ENCODE assay signal across 9 cellular contexts in the genomic region with DNA sequence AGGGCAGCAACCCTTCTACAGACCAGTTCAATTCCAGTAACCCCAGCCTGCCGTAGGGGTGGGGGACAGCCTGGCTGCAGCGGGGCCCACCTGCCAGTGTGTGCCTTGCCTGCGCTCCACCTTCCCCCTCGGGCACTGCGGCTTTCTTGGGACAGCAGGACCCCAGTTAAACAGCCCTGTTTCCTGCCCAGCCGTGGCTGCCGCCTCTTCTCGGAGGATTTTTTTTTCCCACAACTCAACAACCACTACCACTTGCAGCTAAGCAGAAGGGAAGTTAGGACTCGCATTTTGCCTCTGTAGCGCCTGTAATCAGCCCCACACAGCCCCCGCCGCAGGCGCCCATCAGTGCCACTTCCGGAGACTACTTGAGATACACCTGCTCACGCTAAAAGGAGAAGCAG.
DNase-seq lines count a peak whose midpoint lies in the region; ATAC-seq lines count a peak whose summit lies in the region.
"Had no signal": no experiment of that assay in that cellular context is flagged by ENCODE, and none has a peak within 500 bp of the region (broad histone marks: within the 10 kb centered on the region; RNA-seq: fewer than 3 reads in every experiment).

No MANE protein-coding gene starts in this region.

- H3K27ac Mint-ChIP-seq in activated T-helper 2 cell treated with anti-CD3 and anti-CD28 coated beads, Interferon-gamma antibody, Interleukin-2, Interleukin-4, amounts not matched to agents 10 μg/mL and 5 μg/mL and 100 μg/mL, durations not matched to agents 14 hours and 24 hours and 36 hours = peak overlapping the region; percentile 16
- peak overlapping the region; percentile 29 for H3K27ac Mint-ChIP-seq in stimulated activated effector memory CD8-positive, alpha-beta T cell treated with anti-CD3 and anti-CD28 coated beads, Interleukin-12 subunit alpha, Interleukin-12 subunit beta, amount 100 ng/mL, for 72 hours

- ATAC-seq in activated T-cell treated with anti-CD3 and anti-CD28 coated beads, Interleukin-2, amount 50 U/mL, for 4 hours = peak; percentile 39 to 41
- no peak for ATAC-seq in stimulated activated effector memory CD8-positive, alpha-beta T cell treated with anti-CD3 and anti-CD28 coated beads, Interleukin-12 subunit alpha, Interleukin-12 subunit beta, amount 100 ng/mL, for 72 hours
- no peak for ATAC-seq in GM21447 (IDR thresholded peaks at IDR 0.05; ENCODE audit: unreplicated experiment)
- ATAC-seq in HG02885 (IDR thresholded peaks at IDR 0.05; ENCODE audit: poor library complexity, unreplicated experiment) = no peak

- H3K36me3 Mint-ChIP-seq in activated T-cell treated with anti-CD3 and anti-CD28 coated beads, Interleukin-2, amount 50 U/mL, for 4 hours (ENCODE audit: insufficient read depth) = no peaks in the 10 kb centered on the region
- no peaks in the 10 kb centered on the region for H3K36me3 Mint-ChIP-seq in activated T-helper 2 cell treated with anti-CD3 and anti-CD28 coated beads, Interferon-gamma antibody, Interleukin-2, Interleukin-4, amounts not matched to agents 10 μg/mL and 5 μg/mL and 100 μg/mL, durations not matched to agents 14 hours and 24 hours and 36 hours (ENCODE audit: low read depth)
- H3K36me3 Mint-ChIP-seq in stimulated activated effector memory CD8-positive, alpha-beta T cell treated with anti-CD3 and anti-CD28 coated beads, Interleukin-12 subunit alpha, Interleukin-12 subunit beta, amount 100 ng/mL, for 72 hours = peaks cover 5% of the 10 kb centered on the region

- peaks cover 43% of the 10 kb centered on the region for H3K4me1 Mint-ChIP-seq in activated T-cell treated with anti-CD3 and anti-CD28 coated beads, Interleukin-2, amount 50 U/mL, for 4 hours (ENCODE audit: low read depth)
- peaks cover 24% of the 10 kb centered on the region for H3K4me1 Mint-ChIP-seq in activated T-helper 2 cell treated with anti-CD3 and anti-CD28 coated beads, Interferon-gamma antibody, Interleukin-2, Interleukin-4, amounts not matched to agents 10 μg/mL and 5 μg/mL and 100 μg/mL, durations not matched to agents 14 hours and 24 hours and 36 hours (ENCODE audit: low read depth)
- peaks cover 48% of the 10 kb centered on the region for H3K4me1 Mint-ChIP-seq in stimulated activated effector memory CD8-positive, alpha-beta T cell treated with anti-CD3 and anti-CD28 coated beads, Interleukin-12 subunit alpha, Interleukin-12 subunit beta, amount 100 ng/mL, for 72 hours

- H3K4me3 Mint-ChIP-seq in activated T-cell treated with anti-CD3 and anti-CD28 coated beads, Interleukin-2, amount 50 U/mL, for 4 hours = peak overlapping the region; percentile 43
- no peak overlapping the region for H3K4me3 Mint-ChIP-seq in activated T-helper 2 cell treated with anti-CD3 and anti-CD28 coated beads, Interferon-gamma antibody, Interleukin-2, Interleukin-4, amounts not matched to agents 10 μg/mL and 5 μg/mL and 100 μg/mL, durations not matched to agents 14 hours and 24 hours and 36 hours (ENCODE audit: low read depth)
- H3K4me3 Mint-ChIP-seq in stimulated activated effector memory CD8-positive, alpha-beta T cell treated with anti-CD3 and anti-CD28 coated beads, Interleukin-12 subunit alpha, Interleukin-12 subunit beta, amount 100 ng/mL, for 72 hours = no peak overlapping the region

- no peak for DNase-seq in activated T-cell treated with anti-CD3 and anti-CD28 coated beads, Interleukin-2, amount 50 U/mL, for 4 hours
- no peak for DNase-seq in activated T-cell treated with anti-CD3 and anti-CD28 coated beads, Interleukin-2, amount 50 U/mL, for 1 hour
- peak; percentile 54 for DNase-seq in NCI-H510A (lab: John Stamatoyannopoulos, UW)
- DNase-seq in activated T-helper 2 cell treated with anti-CD3 and anti-CD28 coated beads, Interferon-gamma antibody, Interleukin-2, Interleukin-4, amounts not matched to agents 10 μg/mL and 5 μg/mL and 100 μg/mL, durations not matched to agents 14 hours and 24 hours and 36 hours (ENCODE audit: low spot score) = peak; percentile 22
- DNase-seq in stimulated activated effector memory CD8-positive, alpha-beta T cell treated with anti-CD3 and anti-CD28 coated beads, Interleukin-12 subunit alpha, Interleukin-12 subunit beta, amount 100 ng/mL, for 72 hours (ENCODE audit: low spot score in 2 of 2) = no peak
- no peak for DNase-seq in SKM-1 treated with dmso at 0.1 percent for 144 hours (lab: John Stamatoyannopoulos, UW; ENCODE audit: unreplicated experiment)
- DNase-seq: NCI-H524 treated with DMSO at 0.1 percent for 48 hours had no signal

- no peaks in the 10 kb centered on the region for H3K9me3 Mint-ChIP-seq in activated T-cell treated with anti-CD3 and anti-CD28 coated beads, Interleukin-2, amount 50 U/mL, for 4 hours
- H3K9me3 Mint-ChIP-seq in activated T-helper 2 cell treated with anti-CD3 and anti-CD28 coated beads, Interferon-gamma antibody, Interleukin-2, Interleukin-4, amounts not matched to agents 10 μg/mL and 5 μg/mL and 100 μg/mL, durations not matched to agents 14 hours and 24 hours and 36 hours = no peaks in the 10 kb centered on the region
- no peaks in the 10 kb centered on the region for H3K9me3 Mint-ChIP-seq in stimulated activated effector memory CD8-positive, alpha-beta T cell treated with anti-CD3 and anti-CD28 coated beads, Interleukin-12 subunit alpha, Interleukin-12 subunit beta, amount 100 ng/mL, for 72 hours

- no peaks in the 10 kb centered on the region for H3K27me3 Mint-ChIP-seq in activated T-cell treated with anti-CD3 and anti-CD28 coated beads, Interleukin-2, amount 50 U/mL, for 4 hours (ENCODE audit: low read depth)
- H3K27me3 Mint-ChIP-seq in activated T-helper 2 cell treated with anti-CD3 and anti-CD28 coated beads, Interferon-gamma antibody, Interleukin-2, Interleukin-4, amounts not matched to agents 10 μg/mL and 5 μg/mL and 100 μg/mL, durations not matched to agents 14 hours and 24 hours and 36 hours (ENCODE audit: low read depth) = no peaks in the 10 kb centered on the region

- intact Hi-C loops in activated T-helper 2 cell treated with anti-CD3 and anti-CD28 coated beads, Interferon-gamma antibody, Interleukin-2, Interleukin-4, amounts not matched to agents 10 μg/mL and 5 μg/mL and 100 μg/mL, durations not matched to agents 14 hours and 24 hours and 36 hours (cut with micrococcal nuclease) = no loop called here

Comparison
In these comparisons a context has a peak if more than half of its experiments do, and no peak if none do; other contexts are left out.
1. ATAC-seq: peak in activated T-cell treated with anti-CD3 and anti-CD28 coated beads, Interleukin-2, amount 50 U/mL, for 4 hours (2 of 2); none in stimulated activated effector memory CD8-positive, alpha-beta T cell treated with anti-CD3 and anti-CD28 coated beads, Interleukin-12 subunit alpha, Interleukin-12 subunit beta, amount 100 ng/mL, for 72 hours (single experiment), GM21447 (single experiment) and HG02885 (single experiment).
2. DNase-seq: peak in NCI-H510A (single experiment) and activated T-helper 2 cell treated with anti-CD3 and anti-CD28 coated beads, Interferon-gamma antibody, Interleukin-2, Interleukin-4, amounts not matched to agents 10 μg/mL and 5 μg/mL and 100 μg/mL, durations not matched to agents 14 hours and 24 hours and 36 hours (single experiment); none in activated T-cell treated with anti-CD3 and anti-CD28 coated beads, Interleukin-2, amount 50 U/mL, for 4 hours (single experiment), activated T-cell treated with anti-CD3 and anti-CD28 coated beads, Interleukin-2, amount 50 U/mL, for 1 hour (single experiment), stimulated activated effector memory CD8-positive, alpha-beta T cell treated with anti-CD3 and anti-CD28 coated beads, Interleukin-12 subunit alpha, Interleukin-12 subunit beta, amount 100 ng/mL, for 72 hours (0 of 2) and SKM-1 treated with dmso at 0.1 percent for 144 hours (single experiment).